Comparison of ENCODE assay signal across 1 cellular context in genomic region chr1:173714759-173715537, GRCh38.
TF ChIP-seq lines count a peak whose summit lies in the region.

A gene with protein sequence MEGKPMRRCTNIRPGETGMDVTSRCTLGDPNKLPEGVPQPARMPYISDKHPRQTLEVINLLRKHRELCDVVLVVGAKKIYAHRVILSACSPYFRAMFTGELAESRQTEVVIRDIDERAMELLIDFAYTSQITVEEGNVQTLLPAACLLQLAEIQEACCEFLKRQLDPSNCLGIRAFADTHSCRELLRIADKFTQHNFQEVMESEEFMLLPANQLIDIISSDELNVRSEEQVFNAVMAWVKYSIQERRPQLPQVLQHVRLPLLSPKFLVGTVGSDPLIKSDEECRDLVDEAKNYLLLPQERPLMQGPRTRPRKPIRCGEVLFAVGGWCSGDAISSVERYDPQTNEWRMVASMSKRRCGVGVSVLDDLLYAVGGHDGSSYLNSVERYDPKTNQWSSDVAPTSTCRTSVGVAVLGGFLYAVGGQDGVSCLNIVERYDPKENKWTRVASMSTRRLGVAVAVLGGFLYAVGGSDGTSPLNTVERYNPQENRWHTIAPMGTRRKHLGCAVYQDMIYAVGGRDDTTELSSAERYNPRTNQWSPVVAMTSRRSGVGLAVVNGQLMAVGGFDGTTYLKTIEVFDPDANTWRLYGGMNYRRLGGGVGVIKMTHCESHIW (plus strand): TSS chr1:173714981. CDS start chr1:173716044, 1,063 bp downstream.

TF ChIP-seq in K562, 482 proteins besides CTCF, POLR2A, EP300 and RAD21 (continued from another document and continues in another):
- TF ChIP-seq SIX5 (IDR thresholded peaks at IDR 0.05; ENCODE audit: borderline replicate concordance in 1 of 2, insufficient read depth in 1 of 2, low read depth in 1 of 2, low read length in 2 of 2) (peak; percentile 44 to 56; a peak in 2 of 4 replicates), XRCC5 (IDR thresholded peaks at IDR 0.05; ENCODE audit: low read depth, low read length) (peak; percentile 98), MAFF (IDR thresholded peaks at IDR 0.05; ENCODE audit: low read length) (peak; percentile 27; the same call in 1 of the 2 replicates), POLR2H (tag; IDR thresholded peaks at IDR 0.05; ENCODE audit: low read depth) (peak; percentile 90), ZNF644 (tag; IDR thresholded peaks at IDR 0.05; ENCODE audit: low read depth) (peak; percentile 68; the same call in 1 of the 2 replicates), POLR2AphosphoS2 (IDR thresholded peaks at IDR 0.05; ENCODE audit: low read length) (peak; percentile 87; the same call in 1 of the 2 replicates), MTA1 (IDR thresholded peaks at IDR 0.05; ENCODE audit: borderline replicate concordance) (peak; percentile 65; the same call in 1 of the 2 replicates), HDGF (IDR thresholded peaks at IDR 0.05) (peak; percentile 52; the same call in 1 of the 2 replicates), HES1 (IDR thresholded peaks at IDR 0.05; ENCODE audit: low read depth) (0 out of 2 replicates have a peak, but pooled peaks have one; percentile 44), TFE3 (CRISPR knock-in tag; IDR thresholded peaks at IDR 0.05) (no peak; the same call in 1 of the 2 replicates), THRAP3 (IDR thresholded peaks at IDR 0.05; ENCODE audit: borderline replicate concordance) (peak; percentile 95; the same call in 1 of the 2 replicates), MCM2 (IDR thresholded peaks at IDR 0.05; ENCODE audit: low read depth) (no peak), MAX (CRISPR knock-in tag; IDR thresholded peaks at IDR 0.05) (peak; percentile 52; the same call in 1 of the 2 replicates), BRCA1 (IDR thresholded peaks at IDR 0.05) (no peak), BRCA1 (CRISPR knock-in tag; IDR thresholded peaks at IDR 0.05) (no peak), ZBED1 (IDR thresholded peaks at IDR 0.05) (no peak), PYGO2 (tag; IDR thresholded peaks at IDR 0.05) (peak; percentile 19; the same call in 1 of the 2 replicates), HMG20B (CRISPR knock-in tag; IDR thresholded peaks at IDR 0.05) (no peak), NCOA1 (IDR thresholded peaks at IDR 0.05; ENCODE audit: low read depth) (peak; percentile 99), GABPA (tag; conservative IDR thresholded peaks at IDR 0.05; ENCODE audit: low read depth) (peak; percentile 100), ZFP91 (CRISPR knock-in tag; IDR thresholded peaks at IDR 0.05) (peak; percentile 13; the same call in 1 of the 2 replicates), ZNF398 (CRISPR knock-in tag; IDR thresholded peaks at IDR 0.05) (no peak), DIDO1 (tag; IDR thresholded peaks at IDR 0.05; ENCODE audit: low read depth) (peak; percentile 98), ZNF766 (CRISPR knock-in tag; conservative IDR thresholded peaks at IDR 0.05) (peak; percentile 52; the same call in 1 of the 2 replicates), ZFP30 (CRISPR knock-in tag; IDR thresholded peaks at IDR 0.05; ENCODE audit: borderline replicate concordance) (no peak), MTA3 (IDR thresholded peaks at IDR 0.05; ENCODE audit: borderline replicate concordance) (peak; percentile 93; the same call in 1 of the 2 replicates), GMEB1 (CRISPR knock-in tag; IDR thresholded peaks at IDR 0.05) (peak; percentile 71; the same call in 1 of the 2 replicates), TRIM28 (IDR thresholded peaks at IDR 0.05) (peak; percentile 95; the same call in 1 of the 2 replicates), STAT5B (CRISPR knock-in tag; IDR thresholded peaks at IDR 0.05) (no peak), DMBX1 (CRISPR knock-in tag; IDR thresholded peaks at IDR 0.05; ENCODE audit: borderline replicate concordance) (peak; percentile 88), NFRKB (IDR thresholded peaks at IDR 0.05; ENCODE audit: low read depth) (peak; percentile 95), COPS2 (conservative IDR thresholded peaks at IDR 0.05) (no peak), ZNF57 (CRISPR knock-in tag; IDR thresholded peaks at IDR 0.05) (peak; percentile 61; the same call in 1 of the 2 replicates), HDAC1 (IDR thresholded peaks at IDR 0.05) (peak; percentile 57 to 96; a peak in 3 of 4 replicates), NR2F6 (CRISPR knock-in tag; IDR thresholded peaks at IDR 0.05) (0 out of 2 replicates have a peak, but pooled peaks have one; percentile 41), FOXM1 (IDR thresholded peaks at IDR 0.05; ENCODE audit: low read depth) (peak; percentile 67; the same call in 1 of the 2 replicates), FOXM1 (CRISPR knock-in tag; IDR thresholded peaks at IDR 0.05; ENCODE audit: low read depth) (0 out of 2 replicates have a peak, but pooled peaks have one; percentile 28), CHD1 (IDR thresholded peaks at IDR 0.05; ENCODE audit: low read length) (peak; percentile 86), PML (IDR thresholded peaks at IDR 0.05; ENCODE audit: low read length) (peak; percentile 89; the same call in 1 of the 2 replicates), TEAD4 (IDR thresholded peaks at IDR 0.05; ENCODE audit: low read length) (peak; percentile 57), TEAD4 (CRISPR knock-in tag; IDR thresholded peaks at IDR 0.05; ENCODE audit: borderline replicate concordance) (no peak), MYNN (IDR thresholded peaks at IDR 0.05) (0 out of 2 replicates have a peak, but pooled peaks have one; percentile 62), MYNN (CRISPR knock-in tag; IDR thresholded peaks at IDR 0.05) (no peak), RBM25 (IDR thresholded peaks at IDR 0.05; ENCODE audit: low read depth, low read length, severe bottlenecking) (peak; percentile 21)
- TF ChIP-seq, protein P1, sequence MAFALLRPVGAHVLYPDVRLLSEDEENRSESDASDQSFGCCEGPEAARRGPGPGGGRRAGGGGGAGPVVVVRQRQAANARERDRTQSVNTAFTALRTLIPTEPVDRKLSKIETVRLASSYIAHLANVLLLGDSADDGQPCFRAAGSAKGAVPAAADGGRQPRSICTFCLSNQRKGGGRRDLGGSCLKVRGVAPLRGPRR (CRISPR knock-in tag; IDR thresholded peaks at IDR 0.05): peak; percentile 48; the same call in 1 of the 2 replicates
- TF ChIP-seq, protein P2, sequence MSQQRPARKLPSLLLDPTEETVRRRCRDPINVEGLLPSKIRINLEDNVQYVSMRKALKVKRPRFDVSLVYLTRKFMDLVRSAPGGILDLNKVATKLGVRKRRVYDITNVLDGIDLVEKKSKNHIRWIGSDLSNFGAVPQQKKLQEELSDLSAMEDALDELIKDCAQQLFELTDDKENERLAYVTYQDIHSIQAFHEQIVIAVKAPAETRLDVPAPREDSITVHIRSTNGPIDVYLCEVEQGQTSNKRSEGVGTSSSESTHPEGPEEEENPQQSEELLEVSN (IDR thresholded peaks at IDR 0.05; ENCODE audit: borderline replicate concordance in 1 of 2, extremely low read depth in 1 of 2, insufficient read depth in 1 of 2, insufficient read length in 1 of 2, low read depth in 1 of 2, low read length in 1 of 2, poor library complexity in 1 of 2, severe bottlenecking in 1 of 2): peak; percentile 46 to 57
- TF ChIP-seq, protein P3, sequence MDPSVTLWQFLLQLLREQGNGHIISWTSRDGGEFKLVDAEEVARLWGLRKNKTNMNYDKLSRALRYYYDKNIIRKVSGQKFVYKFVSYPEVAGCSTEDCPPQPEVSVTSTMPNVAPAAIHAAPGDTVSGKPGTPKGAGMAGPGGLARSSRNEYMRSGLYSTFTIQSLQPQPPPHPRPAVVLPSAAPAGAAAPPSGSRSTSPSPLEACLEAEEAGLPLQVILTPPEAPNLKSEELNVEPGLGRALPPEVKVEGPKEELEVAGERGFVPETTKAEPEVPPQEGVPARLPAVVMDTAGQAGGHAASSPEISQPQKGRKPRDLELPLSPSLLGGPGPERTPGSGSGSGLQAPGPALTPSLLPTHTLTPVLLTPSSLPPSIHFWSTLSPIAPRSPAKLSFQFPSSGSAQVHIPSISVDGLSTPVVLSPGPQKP (CRISPR knock-in tag; IDR thresholded peaks at IDR 0.05): no peak
- TF ChIP-seq, protein P4, sequence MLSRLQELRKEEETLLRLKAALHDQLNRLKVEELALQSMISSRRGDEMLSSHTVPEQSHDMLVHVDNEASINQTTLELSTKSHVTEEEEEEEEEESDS (CRISPR knock-in tag; IDR thresholded peaks at IDR 0.05): no peak
- TF ChIP-seq, protein P5, sequence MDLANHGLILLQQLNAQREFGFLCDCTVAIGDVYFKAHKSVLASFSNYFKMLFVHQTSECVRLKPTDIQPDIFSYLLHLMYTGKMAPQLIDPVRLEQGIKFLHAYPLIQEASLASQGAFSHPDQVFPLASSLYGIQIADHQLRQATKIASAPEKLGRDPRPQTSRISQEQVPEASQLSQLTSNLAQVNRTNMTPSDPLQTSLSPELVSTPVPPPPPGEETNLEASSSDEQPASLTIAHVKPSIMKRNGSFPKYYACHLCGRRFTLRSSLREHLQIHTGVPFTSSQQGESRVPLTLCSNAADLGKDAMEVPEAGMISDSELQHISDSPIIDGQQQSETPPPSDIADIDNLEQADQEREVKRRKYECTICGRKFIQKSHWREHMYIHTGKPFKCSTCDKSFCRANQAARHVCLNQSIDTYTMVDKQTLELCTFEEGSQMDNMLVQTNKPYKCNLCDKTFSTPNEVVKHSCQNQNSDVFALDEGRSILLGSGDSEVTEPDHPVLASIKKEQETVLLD (IDR thresholded peaks at IDR 0.05): peak; percentile 69; the same call in 1 of the 2 replicates
- TF ChIP-seq, protein P6, sequence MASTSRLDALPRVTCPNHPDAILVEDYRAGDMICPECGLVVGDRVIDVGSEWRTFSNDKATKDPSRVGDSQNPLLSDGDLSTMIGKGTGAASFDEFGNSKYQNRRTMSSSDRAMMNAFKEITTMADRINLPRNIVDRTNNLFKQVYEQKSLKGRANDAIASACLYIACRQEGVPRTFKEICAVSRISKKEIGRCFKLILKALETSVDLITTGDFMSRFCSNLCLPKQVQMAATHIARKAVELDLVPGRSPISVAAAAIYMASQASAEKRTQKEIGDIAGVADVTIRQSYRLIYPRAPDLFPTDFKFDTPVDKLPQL (IDR thresholded peaks at IDR 0.05; ENCODE audit: extremely low read depth, insufficient read length): no peak
